8 cellular contexts compared by ENCODE assay signal in genomic region chr5:90709323-90710148, GRCh38.
DNase-seq lines count a peak whose midpoint lies in the region; TF ChIP-seq lines count a peak whose summit lies in the region.

No MANE protein-coding gene starts in this region.

- H3K27me3 ChIP-seq in HAP-1 (ENCODE audit: low read depth): no peaks in the 10 kb centered on the region
- H3K27me3 ChIP-seq in thyroid gland: no peaks in the 10 kb centered on the region

- no peak for TF ChIP-seq POLR2A in thyroid gland (IDR thresholded peaks at IDR 0.05)

- TF ChIP-seq CTCF in thyroid gland (IDR thresholded peaks at IDR 0.05): peak; percentile 23 to 72 (median 46)

- H3K4me3 ChIP-seq in HAP-1 (no peak overlapping the region), thyroid gland (replicated peaks in 1 of 3) (no peak overlapping the region)

- H3K9me3 Mint-ChIP-seq in activated naive CD4-positive, alpha-beta T cell treated with anti-CD3 and anti-CD28 coated beads for 36 hours: no peaks in the 10 kb centered on the region

- CTCF ChIA-PET in activated naive CD4-positive, alpha-beta T cell treated with anti-CD3 and anti-CD28 coated beads for 36 hours (lab: Charles Lee): interaction anchor here (0.9 kb wide), 1 partner anchor 71 kb away, joined by 3 read pairs; no protein-coding TSS in a partner anchor

- in situ Hi-C loops in HAP-1 (cut with MboI; ENCODE audit: low sequenced_read_pairs): no loop called here

- H3K27ac Mint-ChIP-seq in activated naive CD4-positive, alpha-beta T cell treated with anti-CD3 and anti-CD28 coated beads for 36 hours: no peak overlapping the region

- no peak overlapping the region for H3K4me3 Mint-ChIP-seq in activated naive CD4-positive, alpha-beta T cell treated with anti-CD3 and anti-CD28 coated beads for 36 hours

- H3K36me3 ChIP-seq in HAP-1 (replicated peaks) (peaks cover 32% of the 10 kb centered on the region), thyroid gland (no peaks in the 10 kb centered on the region)

- H3K4me1 Mint-ChIP-seq in activated naive CD4-positive, alpha-beta T cell treated with anti-CD3 and anti-CD28 coated beads for 36 hours (ENCODE audit: low read depth): no peaks in the 10 kb centered on the region

- 86 to 100% methylated on average over 1 of the region's 1 CpG for WGBS in thyroid gland, 2 donors

- H3K9me3 ChIP-seq in HAP-1: no peaks in the 10 kb centered on the region
- no peaks in the 10 kb centered on the region for H3K9me3 ChIP-seq in thyroid gland

- H3K4me1 ChIP-seq in HAP-1 (no peaks in the 10 kb centered on the region), thyroid gland (no peaks in the 10 kb centered on the region)

- H3K27me3 Mint-ChIP-seq in activated naive CD4-positive, alpha-beta T cell treated with anti-CD3 and anti-CD28 coated beads for 36 hours (ENCODE audit: low read depth): no peaks in the 10 kb centered on the region

- no peaks in the 10 kb centered on the region for H3K36me3 Mint-ChIP-seq in activated naive CD4-positive, alpha-beta T cell treated with anti-CD3 and anti-CD28 coated beads for 36 hours (ENCODE audit: low read depth)

- DNase-seq in activated naive CD4-positive, alpha-beta T cell treated with anti-CD3 and anti-CD28 coated beads for 36 hours: peak; percentile 14
- DNase-seq in activated naive CD4-positive, alpha-beta T cell (lab: John Stamatoyannopoulos, UW): no peak
- DNase-seq in HAP-1 (ENCODE audit: low spot score in 2 of 2) (peak; percentile 64 to 74), NCI-H1105 (lab: John Stamatoyannopoulos, UW) (peak; percentile 6), amniotic stem cell (lab: John Stamatoyannopoulos, UW) (peak; percentile 10), iPS-NIHi11 (ENCODE audit: low spot score) (peak; percentile 68), thyroid gland (peak; percentile 49 to 67), middle frontal gyrus (ENCODE audit: extremely low spot score, low spot score) (no peak)

- no peak overlapping the region for H3K27ac ChIP-seq in thyroid gland

- intact Hi-C loops in activated naive CD4-positive, alpha-beta T cell treated with anti-CD3 and anti-CD28 coated beads for 36 hours (cut with micrococcal nuclease): loop anchor here (1.0 kb wide), 1 partner anchor 74 kb away; no protein-coding TSS in a partner anchor
- intact Hi-C loops in thyroid gland (cut with DNase I): no loop called here

Comparison
In these comparisons a context has a peak if more than half of its experiments do, and no peak if none do; other contexts are left out.
1. DNase-seq: peak in activated naive CD4-positive, alpha-beta T cell treated with anti-CD3 and anti-CD28 coated beads for 36 hours (single experiment), HAP-1 (2 of 2), NCI-H1105 (single experiment), amniotic stem cell (single experiment), iPS-NIHi11 (single experiment) and thyroid gland (2 of 2); none in activated naive CD4-positive, alpha-beta T cell (0 of 4) and middle frontal gyrus (single experiment).